ENCODE assay signal across 11 cellular contexts in the genomic region with DNA sequence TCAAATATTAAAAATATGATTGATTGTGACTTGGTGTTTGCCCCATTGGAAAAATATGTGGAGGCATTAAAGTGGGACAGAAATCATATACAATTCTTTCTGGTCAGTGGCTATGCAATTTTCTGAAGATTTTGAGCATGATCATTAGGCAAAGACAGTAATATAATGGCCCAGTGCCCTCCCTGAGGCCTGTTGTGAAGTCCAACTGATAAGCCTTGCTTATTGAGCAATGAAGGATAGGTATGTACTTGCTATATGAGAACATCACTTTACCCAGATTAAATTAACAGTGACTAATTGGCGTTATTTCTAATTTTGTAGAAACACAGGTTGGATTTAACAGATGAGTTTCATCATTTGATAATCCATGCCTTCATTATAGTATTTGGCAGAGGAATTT. TPM values are rescaled to one million over a fixed set of nuclear protein-coding genes. Genes with fewer than 3 reads are reported as not detected.
"Had no signal": no experiment of that assay in that cellular context is flagged by ENCODE, and none has a peak within 500 bp of the region (broad histone marks: within the 10 kb centered on the region; RNA-seq: fewer than 3 reads in every experiment).

No MANE protein-coding gene starts in this region.

- H3K4me2 ChIP-seq: GM23338 had no signal

- H3K36me3 ChIP-seq: HAP-1 had no signal

- H2AFZ ChIP-seq: GM23248, GM23338 had no signal

- FAIRE-seq: H1, H54 had no signal

- ATAC-seq: GM23338, HCT116 had no signal

- H3K27ac ChIP-seq: GM23248 had no signal

- H3K4me3 ChIP-seq: GM23248, GM23338, HAP-1 had no signal

- DNase-seq: GM23248, GOT3, H7, H9, HCEC 1CT, HFFc6 had no signal

- H3K9ac ChIP-seq: GM23248 had no signal

- H3K9me3 ChIP-seq: HAP-1 had no signal

RNA-seq across cellular contexts. Expression of a gene that starts 57.1 kb away (rescaled TPM):
- total RNA-seq: GM23248, GM23338, H1, H9, HFFc6 had no signal
- polyA plus RNA-seq: GM23248, GM23338, H1 had no signal
